Comparison of ENCODE assay signal across 12 cellular contexts in the genomic region with DNA sequence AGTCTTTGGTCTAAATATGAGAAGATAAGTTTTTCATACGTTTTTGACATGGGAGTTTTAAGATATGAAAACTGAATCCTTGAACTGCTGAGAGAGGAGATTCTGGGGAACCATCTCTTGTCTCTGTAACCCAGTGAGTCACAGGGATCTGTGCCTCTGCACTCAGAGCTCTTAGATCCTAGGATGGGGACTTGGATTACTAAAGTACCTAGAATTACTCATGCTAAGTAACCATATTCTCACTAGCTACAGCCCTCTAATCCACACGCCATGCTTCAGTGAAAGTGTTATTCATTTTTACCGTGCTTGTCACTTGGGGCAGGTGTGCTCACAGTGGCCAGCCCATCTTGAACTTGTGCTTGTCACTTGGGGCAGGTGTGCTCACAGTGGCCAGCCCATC. TPM values are rescaled to one million over a fixed set of nuclear protein-coding genes. Genes with fewer than 3 reads are reported as not detected.
A peak's percentile ranks its signal among the peaks of the same experiment; 100 is the strongest.
DNase-seq lines count a peak whose midpoint lies in the region; ATAC-seq and TF ChIP-seq lines count a peak whose summit lies in the region.
"Had no signal": no experiment of that assay in that cellular context is flagged by ENCODE, and none has a peak within 500 bp of the region (broad histone marks: within the 10 kb centered on the region; RNA-seq: fewer than 3 reads in every experiment).

No MANE protein-coding gene starts in this region.

- no TSS peak for BruUV-seq in PC-3 (replicated peaks; lab: Mats Ljungman, UMichigan)

- intact Hi-C loops in PC-3 (cut with micrococcal nuclease), result no loop called here
- intact Hi-C loops in posterior vena cava (cut with DNase I), result no loop called here

- H3K9me3 Mint-ChIP-seq in central memory CD8-positive, alpha-beta T cell, result no peaks in the 10 kb centered on the region

- peaks cover 37% of the 10 kb centered on the region for H3K36me3 Mint-ChIP-seq in central memory CD8-positive, alpha-beta T cell (ENCODE audit: insufficient read depth)

- H3K27ac ChIP-seq in PC-3 (ENCODE audit: low read length), result no peak overlapping the region

- H3K9ac ChIP-seq in PC-3 (ENCODE audit: low read length), result no peak overlapping the region

- POLR2A ChIA-PET in PC-3 (lab: Charles Lee; ENCODE audit: unreplicated experiment), result no interaction called here

- no peak for ATAC-seq in PC-3
- ATAC-seq in central memory CD8-positive, alpha-beta T cell (replicated peaks; ENCODE audit: extremely low read depth, poor library complexity, severe bottlenecking), result no peak
- no peak for ATAC-seq in GM19452 (IDR thresholded peaks at IDR 0.05; ENCODE audit: unreplicated experiment)

- no peaks in the 10 kb centered on the region for H3K27me3 ChIP-seq in PC-3 (ENCODE audit: low read length)

- H3K9me3 ChIP-seq in PC-3 (ENCODE audit: low read length), result no peaks in the 10 kb centered on the region

- 0 out of 2 replicates have a peak, but pooled peaks cover 3% of the 10 kb centered on the region for H3K36me3 ChIP-seq in PC-3 (ENCODE audit: low read depth, low read length)

- 0 out of 2 replicates have a peak, but pooled peaks cover 4% of the 10 kb centered on the region for H4K20me1 ChIP-seq in PC-3 (ENCODE audit: low read length)

- peaks cover 66% of the 10 kb centered on the region for H3K79me2 ChIP-seq in PC-3 (ENCODE audit: low read length)

- no peaks in the 10 kb centered on the region for H3F3A ChIP-seq in PC-3 (ENCODE audit: low read length, unreplicated experiment)

- peak overlapping the region; percentile 89 for H3K4me3 ChIP-seq in PC-3 (ENCODE audit: low read length)

- H3K4me3 Mint-ChIP-seq in central memory CD8-positive, alpha-beta T cell, result peak overlapping the region; percentile 97

- H3K4me1 Mint-ChIP-seq in central memory CD8-positive, alpha-beta T cell, result peaks cover 25% of the 10 kb centered on the region

- H3K27me3 Mint-ChIP-seq in central memory CD8-positive, alpha-beta T cell, result no peaks in the 10 kb centered on the region

- peak overlapping the region; percentile 97 for H3K4me2 ChIP-seq in PC-3 (ENCODE audit: low read length)

- no peaks in the 10 kb centered on the region for H3K9me2 ChIP-seq in PC-3 (replicated peaks; ENCODE audit: low read length)

- TF ChIP-seq CTCF in PC-3 (conservative IDR thresholded peaks at IDR 0.05; ENCODE audit: low read depth, low read length), result no peak

- peaks cover 12% of the 10 kb centered on the region; the same call in 1 of the 2 replicates for H3K4me1 ChIP-seq in PC-3 (ENCODE audit: insufficient read depth, low read length)

- H2AFZ ChIP-seq in PC-3 (ENCODE audit: low read length), result no peak overlapping the region

- CTCF ChIA-PET in PC-3 (lab: Charles Lee), result interaction anchor here (0.6 kb wide), 1 partner anchor 196 kb away, joined by 3 read pairs; no protein-coding TSS in a partner anchor

- DNase-seq in activated CD4-positive, alpha-beta T cell treated with anti-CD3 and anti-CD28 coated beads, Interleukin-2, amount 50 U/mL, for 48 hours, result peak; percentile 10 to 14
- no peak for DNase-seq in activated CD4-positive, alpha-beta T cell treated with anti-CD3 and anti-CD28 coated beads, Interleukin-2, amount 50 U/mL, for 1 hour
- DNase-seq in PC-3 (peak; percentile 5), posterior vena cava (ENCODE audit: low spot score) (peak; percentile 5), SKM-1 treated with dmso at 0.1 percent for 144 hours (lab: John Stamatoyannopoulos, UW; ENCODE audit: unreplicated experiment) (no peak), DMS114 treated with DMSO at 0.1 percent for 48 hours (lab: John Stamatoyannopoulos, UW; ENCODE audit: unreplicated experiment) (no peak)
- no peak for DNase-seq in central memory CD8-positive, alpha-beta T cell (ENCODE audit: low spot score in 2 of 2)
- DNase-seq: ACHN; activated CD4-positive, CD25-positive, alpha-beta regulatory T cell treated with anti-CD3 and anti-CD28 coated beads, Interleukin-2, amount 50 U/mL, for 72 hours; KG1; stimulated activated CD4-positive, alpha-beta T cell treated with anti-CD3 and anti-CD28 coated beads, Interleukin-12 subunit alpha, Interleukin-12 subunit beta, amount 100 ng/mL, for 4 hours had no signal

- H3K27ac Mint-ChIP-seq in central memory CD8-positive, alpha-beta T cell (ENCODE audit: low read depth), result no peak overlapping the region

RNA-seq across cellular contexts. Expression of a gene that starts 2.0 kb away (rescaled TPM):
- total RNA-seq in PC-3 (2014; rRNA removed) (32.1 and 40.4 TPM in 2 replicates), posterior vena cava (1 to 10 TPM; 7.4 to 7.8 TPM)

RNA-seq across cellular contexts. Expression of a gene that starts 2.1 kb away (rescaled TPM):
- total RNA-seq in PC-3 (2014; rRNA removed), result 33.8 and 40.6 TPM in 2 replicates
- total RNA-seq in posterior vena cava, result 10 to 100 TPM; 40.2 to 41.5 TPM

RNA-seq across cellular contexts. Expression of a gene that starts 32.1 kb away (rescaled TPM):
- total RNA-seq in PC-3 (2014; rRNA removed) (24.6 and 25.0 TPM in 2 replicates), posterior vena cava (10 to 100 TPM; 12.5 to 13.2 TPM)

RNA-seq across cellular contexts. Expression of a gene that starts 51.7 kb away (rescaled TPM):
- total RNA-seq in PC-3 (2014; rRNA removed) (10.0 and 13.9 TPM in 2 replicates), posterior vena cava (10 to 100 TPM in 1 of 2 donors, 1 to 10 TPM in 1; 9.9 to 10.4 TPM)

Comparison
In these comparisons a context has a peak if more than half of its experiments do, and no peak if none do; other contexts are left out.
1. DNase-seq: peak in activated CD4-positive, alpha-beta T cell treated with anti-CD3 and anti-CD28 coated beads, Interleukin-2, amount 50 U/mL, for 48 hours (2 of 2), PC-3 (single experiment) and posterior vena cava (single experiment); none in activated CD4-positive, alpha-beta T cell treated with anti-CD3 and anti-CD28 coated beads, Interleukin-2, amount 50 U/mL, for 1 hour (single experiment), central memory CD8-positive, alpha-beta T cell (0 of 2), SKM-1 treated with dmso at 0.1 percent for 144 hours (single experiment) and DMS114 treated with DMSO at 0.1 percent for 48 hours (single experiment).